16 cellular contexts compared by ENCODE assay signal in genomic region chr1:162405800-162406199, GRCh38. TPM values are rescaled to one million over a fixed set of nuclear protein-coding genes. Genes with fewer than 3 reads are reported as not detected.
"Had no signal": no experiment of that assay in that cellular context is flagged by ENCODE, and none has a peak within 500 bp of the region (broad histone marks: within the 10 kb centered on the region; RNA-seq: fewer than 3 reads in every experiment).

No MANE protein-coding gene starts in this region.

- ATAC-seq: esophagus mucosa had no signal

- H3K4me3 ChIP-seq: dorsolateral prefrontal cortex, skin epidermis had no signal

- DNase-seq: activated CD4-positive, alpha-beta T cell treated with anti-CD3 and anti-CD28 coated beads, Interleukin-2, amount 10 ng/mL, durations not matched to agents 7 days and 5 days; activated CD4-positive, CD25-positive, alpha-beta regulatory T cell; activated naive CD8-positive, alpha-beta T cell treated with anti-CD3 and anti-CD28 coated beads for 36 hours; aorta; dorsolateral prefrontal cortex; hypothalamus; stimulated activated CD4-positive, alpha-beta T cell treated with anti-CD3 and anti-CD28 coated beads, Interleukin-4, amount 100 ng/mL, for 24 hours; stimulated activated CD8-positive, alpha-beta memory T cell treated with anti-CD3 and anti-CD28 coated beads, Interleukin-4, amount 100 ng/mL, for 48 hours; stimulated activated naive CD4-positive, alpha-beta T cell treated with Interleukin-2 at 50 U/mL for 16 hours had no signal

- H3K27ac ChIP-seq: dorsolateral prefrontal cortex, skin epidermis had no signal

RNA-seq across cellular contexts. Expression of gene SH2D1B, which starts 6.1 kb away (rescaled TPM):
- total RNA-seq: activated CD4-positive, alpha-beta T cell treated with anti-CD3 and anti-CD28 coated beads, Interleukin-2, amount 10 ng/mL, durations not matched to agents 7 days and 5 days; activated naive CD8-positive, alpha-beta T cell treated with anti-CD3 and anti-CD28 coated beads for 36 hours; bronchial epithelial cell; cerebellum; lower leg skin; neural crest cell; osteocyte had no signal

RNA-seq across cellular contexts. Expression of gene C1orf226, which starts 24.3 kb away (rescaled TPM):
- total RNA-seq: activated CD4-positive, alpha-beta T cell treated with anti-CD3 and anti-CD28 coated beads, Interleukin-2, amount 10 ng/mL, durations not matched to agents 7 days and 5 days had no signal

RNA-seq across cellular contexts. Expression of gene SPATA46, which starts 29.1 kb away (rescaled TPM):
- total RNA-seq: activated CD4-positive, alpha-beta T cell treated with anti-CD3 and anti-CD28 coated beads, Interleukin-2, amount 10 ng/mL, durations not matched to agents 7 days and 5 days; activated naive CD8-positive, alpha-beta T cell treated with anti-CD3 and anti-CD28 coated beads for 36 hours; aorta; bronchial epithelial cell; cerebellum; dorsolateral prefrontal cortex; esophagus mucosa; lower leg skin; neural crest cell; osteocyte had no signal
- polyA plus RNA-seq: aorta had no signal
